ENCODE assay signal across 8 cellular contexts in genomic region chr18:48955528-48956261, GRCh38. TPM values are rescaled to one million over a fixed set of nuclear protein-coding genes. Genes with fewer than 3 reads are reported as not detected.
A peak's percentile ranks its signal among the peaks of the same experiment; 100 is the strongest.
DNase-seq lines count a peak whose midpoint lies in the region; ATAC-seq lines count a peak whose summit lies in the region.

No MANE protein-coding gene starts in this region.

- H3K9me3 ChIP-seq in T-helper 17 cell (ENCODE audit: control insufficient read depth, low read length, poor library complexity, severe bottlenecking), result no peaks in the 10 kb centered on the region

- no peaks in the 10 kb centered on the region for H3K36me3 Mint-ChIP-seq in T-helper 17 cell (ENCODE audit: low read depth)

- DNase-seq in ELR (ENCODE audit: low read depth), result peak; percentile 93
- no peak for DNase-seq in T-helper 17 cell
- peak; percentile 80 for DNase-seq in glomerular visceral epithelial cell (ENCODE audit: extremely low spot score)
- peak; percentile 78 for DNase-seq in renal cortical epithelial cell (ENCODE audit: low read depth)
- DNase-seq in SIG-M5 treated with dmso at 0.1 percent for 504 hours (lab: John Stamatoyannopoulos, UW; ENCODE audit: unreplicated experiment), result no peak
- no peak for DNase-seq in stimulated activated CD4-positive, alpha-beta T cell treated with anti-CD3 and anti-CD28 coated beads, Interleukin-1b, Interleukin-23, amount 100 ng/mL, for 48 hours
- DNase-seq in activated CD4-positive, CD25-positive, alpha-beta regulatory T cell (lab: John Stamatoyannopoulos, UW), result no peak

- H3K27me3 Mint-ChIP-seq in T-helper 17 cell, result peaks cover 4% of the 10 kb centered on the region

- H3K4me3 Mint-ChIP-seq in T-helper 17 cell, result no peak overlapping the region

- H3K4me1 Mint-ChIP-seq in T-helper 17 cell, result peaks cover 21% of the 10 kb centered on the region

- ATAC-seq in T-helper 17 cell, result no peak
- ATAC-seq in GM18868 (IDR thresholded peaks at IDR 0.05; ENCODE audit: unreplicated experiment), result no peak

- H3K27ac Mint-ChIP-seq in T-helper 17 cell, result peak overlapping the region; percentile 99

RNA-seq across cellular contexts. Expression of gene SMAD7, which starts 4.9 kb away (rescaled TPM):
- 100 to 1,000 TPM; 161 to 181 TPM for total RNA-seq in T-helper 17 cell
- total RNA-seq in renal cortical epithelial cell, result 46.2 and 71.3 TPM in 2 replicates

Comparison
In these comparisons a context has a peak if more than half of its experiments do, and no peak if none do; other contexts are left out.
1. DNase-seq: peak in ELR (single experiment), glomerular visceral epithelial cell (single experiment) and renal cortical epithelial cell (single experiment); none in T-helper 17 cell (0 of 3), SIG-M5 treated with dmso at 0.1 percent for 504 hours (single experiment), stimulated activated CD4-positive, alpha-beta T cell treated with anti-CD3 and anti-CD28 coated beads, Interleukin-1b, Interleukin-23, amount 100 ng/mL, for 48 hours (single experiment) and activated CD4-positive, CD25-positive, alpha-beta regulatory T cell (0 of 4).